In the genomic region with DNA sequence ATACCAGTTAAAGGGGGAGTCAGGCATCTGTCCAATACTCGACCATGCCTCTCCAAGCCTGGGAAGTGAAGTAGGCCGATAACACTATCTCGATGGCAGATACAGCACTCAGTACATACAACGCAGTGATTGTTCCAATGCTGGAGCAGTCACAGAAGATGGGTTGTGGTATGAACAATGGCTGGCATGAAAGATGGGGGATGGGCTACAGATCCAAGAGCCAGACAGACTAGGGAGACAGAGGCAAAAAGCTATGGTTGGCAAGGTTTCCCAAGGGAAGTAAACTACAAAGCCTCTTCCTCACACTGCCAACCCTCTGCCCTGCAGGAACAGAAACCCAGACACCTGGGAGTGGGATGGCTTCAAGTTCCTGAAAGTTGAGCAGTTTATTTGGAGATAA, we compare ENCODE assay signal across 1 cellular context.
TF ChIP-seq lines count a peak whose summit lies in the region.

No MANE protein-coding gene starts in this region.

TF ChIP-seq in IMR-90, 13 proteins besides CTCF, POLR2A, EP300 and RAD21:
- TF ChIP-seq NFE2L2 (IDR thresholded peaks at IDR 0.05; ENCODE audit: low read depth, low read length) (no peak), RFX5 (IDR thresholded peaks at IDR 0.05; ENCODE audit: low read depth, low read length) (no peak), RCOR1 (IDR thresholded peaks at IDR 0.05; ENCODE audit: insufficient replicate concordance, low read length) (no peak), MAZ (IDR thresholded peaks at IDR 0.05; ENCODE audit: borderline replicate concordance, low read depth, low read length) (no peak), MXI1 (IDR thresholded peaks at IDR 0.05; ENCODE audit: borderline replicate concordance, low read depth, low read length) (no peak), MAFK (IDR thresholded peaks at IDR 0.05; ENCODE audit: low read depth, low read length) (no peak), SMC3 (IDR thresholded peaks at IDR 0.05; ENCODE audit: low read depth, low read length) (no peak), CHD1 (IDR thresholded peaks at IDR 0.05; ENCODE audit: low read depth, low read length) (no peak)
- TF ChIP-seq, protein P1, sequence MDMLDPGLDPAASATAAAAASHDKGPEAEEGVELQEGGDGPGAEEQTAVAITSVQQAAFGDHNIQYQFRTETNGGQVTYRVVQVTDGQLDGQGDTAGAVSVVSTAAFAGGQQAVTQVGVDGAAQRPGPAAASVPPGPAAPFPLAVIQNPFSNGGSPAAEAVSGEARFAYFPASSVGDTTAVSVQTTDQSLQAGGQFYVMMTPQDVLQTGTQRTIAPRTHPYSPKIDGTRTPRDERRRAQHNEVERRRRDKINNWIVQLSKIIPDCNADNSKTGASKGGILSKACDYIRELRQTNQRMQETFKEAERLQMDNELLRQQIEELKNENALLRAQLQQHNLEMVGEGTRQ (IDR thresholded peaks at IDR 0.05; ENCODE audit: low read depth, low read length): no peak
- TF ChIP-seq, protein P2, sequence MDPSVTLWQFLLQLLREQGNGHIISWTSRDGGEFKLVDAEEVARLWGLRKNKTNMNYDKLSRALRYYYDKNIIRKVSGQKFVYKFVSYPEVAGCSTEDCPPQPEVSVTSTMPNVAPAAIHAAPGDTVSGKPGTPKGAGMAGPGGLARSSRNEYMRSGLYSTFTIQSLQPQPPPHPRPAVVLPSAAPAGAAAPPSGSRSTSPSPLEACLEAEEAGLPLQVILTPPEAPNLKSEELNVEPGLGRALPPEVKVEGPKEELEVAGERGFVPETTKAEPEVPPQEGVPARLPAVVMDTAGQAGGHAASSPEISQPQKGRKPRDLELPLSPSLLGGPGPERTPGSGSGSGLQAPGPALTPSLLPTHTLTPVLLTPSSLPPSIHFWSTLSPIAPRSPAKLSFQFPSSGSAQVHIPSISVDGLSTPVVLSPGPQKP (IDR thresholded peaks at IDR 0.05; ENCODE audit: borderline replicate concordance, low read depth, low read length): no peak
TF ChIP-seq in IMR-90: peak in this region for 0.
